ENCODE assay signal across 20 cellular contexts in genomic region chr11:103354656-103355055, GRCh38.
"Had no signal": no experiment of that assay in that cellular context is flagged by ENCODE, and none has a peak within 500 bp of the region (broad histone marks: within the 10 kb centered on the region; RNA-seq: fewer than 3 reads in every experiment).

No MANE protein-coding gene starts in this region.

- H3K27me3 ChIP-seq: SJSA1 had no signal

- H3K9me3 ChIP-seq: SJSA1 had no signal

- H3K4me3 ChIP-seq: SJSA1, SK-N-MC had no signal

- H3K4me1 ChIP-seq: SJSA1 had no signal

- DNase-seq: KBM-7, MV-4-11, NCI-H1048, NCI-H1105, NCI-H1417, NCI-H1436 treated with DMSO at 0.1 percent for 48 hours, NCI-H1694, NCI-H187 treated with DMSO at 0.1 percent for 48 hours, NCI-H2029 treated with DMSO at 0.1 percent for 48 hours, NCI-H226, NCI-H446, NCI-H510A, NCI-H524 treated with DMSO at 0.1 percent for 48 hours, NCI-H69, NCI-H774, Right ventricle myocardium superior, RPMI8226, SIG-M5 had no signal

- H3K36me3 ChIP-seq: SJSA1 had no signal

- H3K27ac ChIP-seq: SJSA1, SK-N-MC had no signal
